Comparison of ENCODE assay signal across 1 cellular context in genomic region chr18:11305507-11305906, GRCh38.
TF ChIP-seq lines count a peak whose summit lies in the region.

No MANE protein-coding gene starts in this region.

TF ChIP-seq in HepG2, 621 proteins besides CTCF, POLR2A, EP300 and RAD21:
- TF ChIP-seq ZC3H13 (CRISPR knock-in tag; IDR thresholded peaks at IDR 0.05): no peak
- peak; percentile 59 for TF ChIP-seq STAG1 (CRISPR knock-in tag; IDR thresholded peaks at IDR 0.05)
